ENCODE assay signal across 1 cellular context in the genomic region with DNA sequence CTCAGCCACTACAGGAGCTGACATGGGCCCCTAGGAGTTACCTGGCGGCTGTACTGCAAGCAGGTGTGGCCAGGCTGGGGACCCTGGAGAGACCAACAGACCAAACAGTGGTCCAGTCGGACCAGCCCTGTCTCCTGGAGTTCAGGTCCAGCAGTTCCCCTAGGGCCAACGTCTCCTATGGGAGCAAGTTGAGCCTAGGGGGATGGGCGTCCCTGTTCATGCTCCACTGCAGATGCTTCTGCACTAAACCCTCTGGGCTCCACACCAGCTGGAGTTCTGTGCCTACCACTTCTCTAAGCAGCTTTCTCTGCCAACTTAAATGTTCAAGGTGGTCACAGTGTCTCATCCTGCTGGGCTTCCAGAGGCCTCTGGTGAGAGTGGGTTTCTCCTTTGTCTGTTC.
TF ChIP-seq lines count a peak whose summit lies in the region.

No MANE protein-coding gene starts in this region.

TF ChIP-seq in HepG2, 621 proteins besides CTCF, POLR2A, EP300 and RAD21:
- TF ChIP-seq, protein P1, sequence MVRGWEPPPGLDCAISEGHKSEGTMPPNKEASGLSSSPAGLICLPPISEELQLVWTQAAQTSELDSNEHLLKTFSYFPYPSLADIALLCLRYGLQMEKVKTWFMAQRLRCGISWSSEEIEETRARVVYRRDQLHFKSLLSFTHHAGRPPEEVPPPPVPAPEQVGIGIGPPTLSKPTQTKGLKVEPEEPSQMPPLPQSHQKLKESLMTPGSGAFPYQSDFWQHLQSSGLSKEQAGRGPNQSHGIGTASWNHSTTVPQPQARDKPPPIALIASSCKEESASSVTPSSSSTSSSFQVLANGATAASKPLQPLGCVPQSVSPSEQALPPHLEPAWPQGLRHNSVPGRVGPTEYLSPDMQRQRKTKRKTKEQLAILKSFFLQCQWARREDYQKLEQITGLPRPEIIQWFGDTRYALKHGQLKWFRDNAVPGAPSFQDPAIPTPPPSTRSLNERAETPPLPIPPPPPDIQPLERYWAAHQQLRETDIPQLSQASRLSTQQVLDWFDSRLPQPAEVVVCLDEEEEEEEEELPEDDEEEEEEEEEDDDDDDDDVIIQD (CRISPR knock-in tag; IDR thresholded peaks at IDR 0.05; ENCODE audit: low read depth), result no peak
- no peak for TF ChIP-seq NFE2 (CRISPR knock-in tag; IDR thresholded peaks at IDR 0.05)
- TF ChIP-seq, protein P2, sequence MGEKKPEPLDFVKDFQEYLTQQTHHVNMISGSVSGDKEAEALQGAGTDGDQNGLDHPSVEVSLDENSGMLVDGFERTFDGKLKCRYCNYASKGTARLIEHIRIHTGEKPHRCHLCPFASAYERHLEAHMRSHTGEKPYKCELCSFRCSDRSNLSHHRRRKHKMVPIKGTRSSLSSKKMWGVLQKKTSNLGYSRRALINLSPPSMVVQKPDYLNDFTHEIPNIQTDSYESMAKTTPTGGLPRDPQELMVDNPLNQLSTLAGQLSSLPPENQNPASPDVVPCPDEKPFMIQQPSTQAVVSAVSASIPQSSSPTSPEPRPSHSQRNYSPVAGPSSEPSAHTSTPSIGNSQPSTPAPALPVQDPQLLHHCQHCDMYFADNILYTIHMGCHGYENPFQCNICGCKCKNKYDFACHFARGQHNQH (CRISPR knock-in tag; IDR thresholded peaks at IDR 0.05), result no peak
- no peak for TF ChIP-seq PATZ1 (CRISPR knock-in tag; IDR thresholded peaks at IDR 0.05)
- no peak for TF ChIP-seq ZNF782 (CRISPR knock-in tag; IDR thresholded peaks at IDR 0.05; ENCODE audit: borderline replicate concordance)
- TF ChIP-seq, protein P3, sequence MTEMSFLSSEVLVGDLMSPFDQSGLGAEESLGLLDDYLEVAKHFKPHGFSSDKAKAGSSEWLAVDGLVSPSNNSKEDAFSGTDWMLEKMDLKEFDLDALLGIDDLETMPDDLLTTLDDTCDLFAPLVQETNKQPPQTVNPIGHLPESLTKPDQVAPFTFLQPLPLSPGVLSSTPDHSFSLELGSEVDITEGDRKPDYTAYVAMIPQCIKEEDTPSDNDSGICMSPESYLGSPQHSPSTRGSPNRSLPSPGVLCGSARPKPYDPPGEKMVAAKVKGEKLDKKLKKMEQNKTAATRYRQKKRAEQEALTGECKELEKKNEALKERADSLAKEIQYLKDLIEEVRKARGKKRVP (CRISPR knock-in tag; IDR thresholded peaks at IDR 0.05), result no peak
- TF ChIP-seq FOSL2 (CRISPR knock-in tag; IDR thresholded peaks at IDR 0.05), result no peak
